1 cellular context compared by ENCODE assay signal in genomic region chr22:32996702-32997101, GRCh38.
TF ChIP-seq lines count a peak whose summit lies in the region.

No MANE protein-coding gene starts in this region.

TF ChIP-seq in GM23338, 12 proteins besides CTCF, POLR2A, EP300 and RAD21 (continued from another document):
- TF ChIP-seq ZNF462 (CRISPR knock-in tag; IDR thresholded peaks at IDR 0.05) (no peak), JUNB (IDR thresholded peaks at IDR 0.05; ENCODE audit: unreplicated experiment) (no peak), CREB1 (CRISPR knock-in tag; IDR thresholded peaks at IDR 0.05; ENCODE audit: low read depth) (no peak), STAT1 (IDR thresholded peaks at IDR 0.05; ENCODE audit: unreplicated experiment) (no peak), EZH2 (IDR thresholded peaks at IDR 0.05; ENCODE audit: low read depth, unreplicated experiment) (no peak), ZNF331 (CRISPR knock-in tag; IDR thresholded peaks at IDR 0.05; ENCODE audit: low read depth) (no peak), ETS1 (IDR thresholded peaks at IDR 0.05) (no peak), NANOG (IDR thresholded peaks at IDR 0.05; ENCODE audit: borderline replicate concordance) (no peak)
